ENCODE assay signal across 1 cellular context in the genomic region with DNA sequence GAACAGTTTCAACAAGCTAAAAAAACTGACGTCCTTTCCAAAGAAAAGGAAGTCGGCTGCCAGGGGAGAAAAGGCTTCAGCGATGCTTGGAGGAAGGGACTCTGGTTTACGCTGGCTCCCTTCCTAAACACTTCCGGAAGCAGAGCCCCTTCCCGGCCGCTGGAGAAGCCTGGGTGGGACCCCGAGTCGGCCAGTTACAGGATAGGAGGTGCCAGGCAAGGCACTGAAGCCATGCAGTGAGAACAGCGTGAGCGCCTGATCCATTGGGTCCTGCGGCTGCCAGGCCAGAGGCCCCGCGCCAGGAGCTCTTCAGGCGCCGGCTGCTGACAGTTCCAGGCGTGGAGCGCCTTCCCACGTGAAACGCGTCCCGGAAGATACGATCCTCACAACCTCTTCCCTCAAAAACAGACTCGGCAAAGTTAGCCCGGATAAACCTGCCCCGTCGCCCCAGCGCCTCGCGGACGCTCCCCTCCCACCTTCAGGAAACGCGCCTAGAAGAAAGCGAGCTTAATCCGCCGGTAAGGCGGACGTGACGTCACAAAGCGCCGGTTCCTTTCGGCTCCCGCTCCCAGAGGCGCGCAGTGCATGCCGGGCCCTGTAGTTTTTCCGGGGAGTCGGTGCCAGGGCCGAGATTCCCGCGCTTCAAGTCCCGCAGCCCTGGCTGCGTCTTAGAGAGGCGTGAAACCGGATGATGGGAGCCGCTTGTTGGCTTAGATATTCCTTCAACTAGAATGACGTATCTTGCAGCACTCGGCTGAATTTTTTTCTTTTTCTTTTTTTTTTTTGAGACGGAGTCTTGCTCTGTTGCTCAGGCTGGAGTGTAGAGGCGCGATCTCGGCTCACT.
TF ChIP-seq lines count a peak whose summit lies in the region.

Gene ADAT1, minus strand, starts transcription at position 520 of the 844 bp plus-strand sequence. CDS start 2,482 bp downstream, outside the sequence.

TF ChIP-seq in K562, 482 proteins besides CTCF, POLR2A, EP300 and RAD21 (continued from another document and continues in another):
- TF ChIP-seq MXD1 (CRISPR knock-in tag; IDR thresholded peaks at IDR 0.05; ENCODE audit: borderline replicate concordance, poor library complexity, severe bottlenecking) (peak; percentile 74), DEAF1 (CRISPR knock-in tag; IDR thresholded peaks at IDR 0.05) (no peak), ZNF592 (IDR thresholded peaks at IDR 0.05) (peak; percentile 72), PHTF2 (CRISPR knock-in tag; IDR thresholded peaks at IDR 0.05) (no peak), RBFOX2 (IDR thresholded peaks at IDR 0.05; ENCODE audit: low read depth, low read length) (peak; percentile 95), ATF6 (CRISPR knock-in tag; IDR thresholded peaks at IDR 0.05) (peak; percentile 27; the same call in 1 of the 2 replicates), ZBTB12 (CRISPR knock-in tag; IDR thresholded peaks at IDR 0.05) (peak; percentile 91), MAFF (IDR thresholded peaks at IDR 0.05; ENCODE audit: low read length) (peak; percentile 42; the same call in 1 of the 2 replicates), KDM5B (IDR thresholded peaks at IDR 0.05; ENCODE audit: insufficient replicate concordance, low read depth, low read length) (peak; percentile 85), SIX5 (IDR thresholded peaks at IDR 0.05; ENCODE audit: borderline replicate concordance in 1 of 2, insufficient read depth in 1 of 2, low read depth in 1 of 2, low read length in 2 of 2) (peak; percentile 69 to 82), MXI1 (IDR thresholded peaks at IDR 0.05; ENCODE audit: low read depth, low read length) (peak; percentile 98), AFF4 (CRISPR knock-in tag; IDR thresholded peaks at IDR 0.05) (peak; percentile 52; the same call in 1 of the 2 replicates), NFIC (IDR thresholded peaks at IDR 0.05) (peak; percentile 39; the same call in 1 of the 2 replicates), ZNF143 (CRISPR knock-in tag; IDR thresholded peaks at IDR 0.05) (peak; percentile 95), RBM25 (IDR thresholded peaks at IDR 0.05; ENCODE audit: low read depth, low read length, severe bottlenecking) (peak; percentile 41), RBM15 (IDR thresholded peaks at IDR 0.05; ENCODE audit: insufficient read depth, low read length) (no peak), SMAD1 (IDR thresholded peaks at IDR 0.05; ENCODE audit: low read depth, low read length, partially characterized antibody) (peak; percentile 23), SP1 (CRISPR knock-in tag; IDR thresholded peaks at IDR 0.05) (0 out of 2 replicates have a peak, but pooled peaks have one; percentile 30), NR2C1 (IDR thresholded peaks at IDR 0.05) (peak; percentile 48; the same call in 1 of the 2 replicates), NR2C1 (tag; IDR thresholded peaks at IDR 0.05) (0 out of 2 replicates have a peak, but pooled peaks have one; percentile 56), RBM22 (IDR thresholded peaks at IDR 0.05; ENCODE audit: low read depth, low read length, poor library complexity, severe bottlenecking) (no peak), TFAP4 (CRISPR knock-in tag; IDR thresholded peaks at IDR 0.05; ENCODE audit: borderline replicate concordance) (peak; percentile 77), NR2C2 (CRISPR knock-in tag; IDR thresholded peaks at IDR 0.05) (no peak), NR2C2 (tag; IDR thresholded peaks at IDR 0.05) (peak; percentile 78), ARID2 (IDR thresholded peaks at IDR 0.05) (no peak), SMAD2 (IDR thresholded peaks at IDR 0.05; ENCODE audit: low read depth, low read length) (no peak), JUNB (CRISPR knock-in tag; conservative IDR thresholded peaks at IDR 0.05) (no peak), SPI1 (IDR thresholded peaks at IDR 0.05; ENCODE audit: borderline replicate concordance, low read depth, low read length) (peak; percentile 45; the same call in 1 of the 2 replicates), L3MBTL2 (IDR thresholded peaks at IDR 0.05) (peak; percentile 94), ZBTB11 (CRISPR knock-in tag; IDR thresholded peaks at IDR 0.05) (peak in 1 of 3 experiments; percentile 91; a peak in 3 of 6 replicates), CBFA2T3 (IDR thresholded peaks at IDR 0.05) (no peak), KHSRP (IDR thresholded peaks at IDR 0.05) (peak; percentile 91), SAP30 (IDR thresholded peaks at IDR 0.05; ENCODE audit: borderline replicate concordance, insufficient read depth, low read depth, low read length, poor library complexity, severe bottlenecking) (peak; percentile 97), FOXA3 (CRISPR knock-in tag; conservative IDR thresholded peaks at IDR 0.05 in 1 of 2, IDR thresholded peaks at IDR 0.05 in 1 of 2) (0 out of 4 replicates have a peak, but pooled peaks of 1 of the 2 experiments have one; percentile 50)
- TF ChIP-seq, protein P1, sequence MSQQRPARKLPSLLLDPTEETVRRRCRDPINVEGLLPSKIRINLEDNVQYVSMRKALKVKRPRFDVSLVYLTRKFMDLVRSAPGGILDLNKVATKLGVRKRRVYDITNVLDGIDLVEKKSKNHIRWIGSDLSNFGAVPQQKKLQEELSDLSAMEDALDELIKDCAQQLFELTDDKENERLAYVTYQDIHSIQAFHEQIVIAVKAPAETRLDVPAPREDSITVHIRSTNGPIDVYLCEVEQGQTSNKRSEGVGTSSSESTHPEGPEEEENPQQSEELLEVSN (IDR thresholded peaks at IDR 0.05; ENCODE audit: borderline replicate concordance in 1 of 2, extremely low read depth in 1 of 2, insufficient read depth in 1 of 2, insufficient read length in 1 of 2, low read depth in 1 of 2, low read length in 1 of 2, poor library complexity in 1 of 2, severe bottlenecking in 1 of 2): peak; percentile 81 to 94
